11 cellular contexts compared by ENCODE assay signal in the genomic region with DNA sequence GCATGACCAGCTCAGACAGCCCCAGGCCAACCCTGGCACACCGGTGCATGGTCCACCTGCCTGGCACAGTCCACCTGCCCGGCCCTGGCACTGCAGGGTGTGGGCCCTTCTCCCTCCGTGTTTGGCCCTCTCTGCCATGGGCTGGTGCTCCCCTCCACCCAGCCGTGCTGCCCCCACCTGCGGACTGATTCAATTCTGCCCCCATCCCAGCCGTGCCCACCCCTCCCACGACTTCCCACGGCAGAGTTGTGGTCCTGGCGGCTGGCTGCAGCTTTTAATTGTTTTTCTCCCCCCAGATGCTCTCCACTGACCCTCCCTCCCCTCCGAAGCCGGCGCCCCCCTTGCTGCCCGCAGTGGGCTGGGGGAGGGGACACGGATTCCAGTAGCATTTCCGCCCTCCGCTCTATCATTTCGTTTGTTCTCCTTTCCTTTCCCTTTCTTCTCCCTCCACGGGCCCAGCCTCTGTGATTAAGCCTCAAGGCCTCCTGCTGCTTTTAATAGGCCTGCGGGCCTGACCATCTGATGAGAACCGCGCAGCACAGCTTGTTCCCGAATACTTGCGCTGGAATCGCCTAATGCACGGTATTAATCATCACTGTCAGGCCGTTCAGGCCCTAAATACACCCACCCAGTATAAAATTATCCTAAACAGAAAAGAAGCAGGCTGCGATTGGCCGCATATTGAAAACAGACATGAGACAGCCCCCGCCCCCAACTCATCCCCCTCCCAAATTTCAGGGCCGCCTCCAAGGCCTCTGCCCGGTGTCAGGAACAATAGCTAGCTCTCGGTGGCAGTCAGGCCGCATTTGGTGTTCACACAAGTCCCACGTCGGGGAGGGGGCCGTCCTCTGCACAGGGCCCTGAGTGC.
DNase-seq lines count a peak whose midpoint lies in the region; ATAC-seq lines count a peak whose summit lies in the region.
"Had no signal": no experiment of that assay in that cellular context is flagged by ENCODE, and none has a peak within 500 bp of the region (broad histone marks: within the 10 kb centered on the region; RNA-seq: fewer than 3 reads in every experiment).

No MANE protein-coding gene starts in this region.

- H3K4me3 ChIP-seq in skeletal muscle cell (ENCODE audit: low read depth, low read length), result no peak overlapping the region

- DNase-seq in ELR (ENCODE audit: low read depth) (peak; percentile 1), iPS DF 4.7 (ENCODE audit: extremely low read depth, low spot score) (peak; percentile 28), skeletal muscle cell (ENCODE audit: low read depth) (peak; percentile 79), LoVo (ENCODE audit: low spot score) (no peak), HUDEP-2 (lab: John Stamatoyannopoulos, UW; ENCODE audit: unreplicated experiment in 76 of 76) (no peak)
- no peak for DNase-seq in activated CD4-positive, CD25-positive, alpha-beta regulatory T cell treated with anti-CD3 and anti-CD28 coated beads, Interleukin-2, amount 50 U/mL, for 72 hours
- DNase-seq: activated naive CD8-positive, alpha-beta T cell treated with anti-CD3 and anti-CD28 coated beads, Interleukin-2, amount 50 U/mL, for 24 hours; HCEC 1CT; mammary epithelial cell had no signal

- no peak for ATAC-seq in HG02973 (IDR thresholded peaks at IDR 0.05; ENCODE audit: unreplicated experiment)
- ATAC-seq: activated naive CD8-positive, alpha-beta T cell treated with anti-CD3 and anti-CD28 coated beads, Interleukin-2, amount 50 U/mL, for 24 hours had no signal

- peak overlapping the region; percentile 56 for H3K27ac ChIP-seq in angular gyrus (ENCODE audit: low read depth, low read length)

Comparison
In these comparisons a context has a peak if more than half of its experiments do, and no peak if none do; other contexts are left out.
1. DNase-seq: peak in ELR (single experiment), iPS DF 4.7 (single experiment) and skeletal muscle cell (single experiment); none in LoVo (single experiment), HUDEP-2 (0 of 76) and activated CD4-positive, CD25-positive, alpha-beta regulatory T cell treated with anti-CD3 and anti-CD28 coated beads, Interleukin-2, amount 50 U/mL, for 72 hours (single experiment).